ENCODE assay signal across 10 cellular contexts in the genomic region with DNA sequence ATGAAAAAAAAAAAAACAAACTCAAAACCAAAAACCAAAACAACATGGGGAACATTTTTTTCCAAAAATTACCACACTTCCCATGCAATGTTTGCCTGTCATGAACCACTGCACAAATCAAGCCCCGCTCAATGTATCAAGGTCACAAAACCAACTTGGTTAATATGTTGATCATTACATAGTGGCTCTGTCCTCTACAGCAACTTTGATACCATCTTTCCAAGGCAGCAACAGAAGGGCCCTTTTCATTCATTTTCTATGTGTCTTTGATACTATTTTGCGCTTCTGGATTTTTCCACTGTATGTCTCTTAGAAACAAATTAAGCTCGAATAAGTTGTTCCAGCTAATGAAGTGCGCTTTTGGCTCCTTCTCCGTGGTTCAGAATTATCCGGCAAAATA. TPM values are rescaled to one million over a fixed set of nuclear protein-coding genes. Genes with fewer than 3 reads are reported as not detected.
DNase-seq lines count a peak whose midpoint lies in the region; ATAC-seq and TF ChIP-seq lines count a peak whose summit lies in the region.
"Had no signal": no experiment of that assay in that cellular context is flagged by ENCODE, and none has a peak within 500 bp of the region (broad histone marks: within the 10 kb centered on the region; RNA-seq: fewer than 3 reads in every experiment).

No MANE protein-coding gene starts in this region.

- no peak for ATAC-seq in Right ventricle myocardium superior (ENCODE audit: poor library complexity)

- peak overlapping the region; percentile 74 to 76 for H3K9ac ChIP-seq in mucosa of rectum (ENCODE audit: low read depth in 1 of 2, low read length in 2 of 2)

- H3K4me3 ChIP-seq in left ventricle myocardium inferior (peak overlapping the region; percentile 84), breast epithelium (peak overlapping the region; percentile 81 to 97 (median 84)), mucosa of rectum (ENCODE audit: low read length in 2 of 2) (peak overlapping the region in 1 of 2 donors; percentile 6), vagina (peak overlapping the region; percentile 85 to 95)

- no peaks in the 10 kb centered on the region for H3K36me3 ChIP-seq in left ventricle myocardium inferior
- H3K36me3 ChIP-seq in breast epithelium = no peaks in the 10 kb centered on the region
- no peaks in the 10 kb centered on the region for H3K36me3 ChIP-seq in mucosa of rectum (ENCODE audit: control insufficient read depth in 2 of 2, insufficient read depth in 2 of 2, low read length in 2 of 2)
- H3K36me3 ChIP-seq in vagina = no peaks in the 10 kb centered on the region

- TF ChIP-seq CTCF in left ventricle myocardium inferior (IDR thresholded peaks at IDR 0.05; ENCODE audit: borderline replicate concordance) (no peak), breast epithelium (IDR thresholded peaks at IDR 0.05) (no peak), vagina (IDR thresholded peaks at IDR 0.05) (no peak)

- H3K27me3 ChIP-seq in left ventricle myocardium inferior (ENCODE audit: low read depth) (no peaks in the 10 kb centered on the region), breast epithelium (no peaks in the 10 kb centered on the region), mucosa of rectum (ENCODE audit: control insufficient read depth in 2 of 2, insufficient read depth in 2 of 2, low read length in 2 of 2) (no peaks in the 10 kb centered on the region), vagina (no peaks in the 10 kb centered on the region)

- intact Hi-C loops in left ventricle myocardium inferior (cut with micrococcal nuclease) (no loop called here), Right ventricle myocardium superior (cut with DNase I) (no loop called here), breast epithelium (cut with DNase I; ENCODE audit: low total_unique reads) (no loop called here), vagina (cut with DNase I) (loop anchor here (5.0 kb wide), 1 partner anchor 69 kb away; no protein-coding TSS in a partner anchor)

- DNase-seq in left ventricle myocardium inferior (no peak), Right ventricle myocardium superior (no peak), breast epithelium (ENCODE audit: low spot score in 2 of 2) (no peak), vagina (ENCODE audit: extremely low spot score in 2 of 2) (peak in 1 of 2 donors; percentile 8), GM19240 (ENCODE audit: insufficient read length, low spot score) (no peak), NCI-H187 (lab: John Stamatoyannopoulos, UW) (no peak), NCI-H1105 treated with DMSO at 0.1 percent for 48 hours (lab: John Stamatoyannopoulos, UW) (no peak)
- DNase-seq: DMS79 treated with DMSO at 0.1 percent for 48 hours had no signal

- H3K9me3 ChIP-seq in left ventricle myocardium inferior (replicated peaks) = no peaks in the 10 kb centered on the region
- H3K9me3 ChIP-seq in breast epithelium = no peaks in the 10 kb centered on the region
- H3K9me3 ChIP-seq in mucosa of rectum (ENCODE audit: control insufficient read depth in 2 of 2, low read length in 2 of 2) = no peaks in the 10 kb centered on the region
- H3K9me3 ChIP-seq in vagina = no peaks in the 10 kb centered on the region

- TF ChIP-seq POLR2A in breast epithelium (IDR thresholded peaks at IDR 0.05) (no peak), vagina (IDR thresholded peaks at IDR 0.05) (no peak)

- H3K4me1 ChIP-seq in left ventricle myocardium inferior = peaks cover 67% of the 10 kb centered on the region
- no peaks in the 10 kb centered on the region for H3K4me1 ChIP-seq in breast epithelium
- peaks cover 14 to 16% of the 10 kb centered on the region in 2 donors for H3K4me1 ChIP-seq in mucosa of rectum (ENCODE audit: control insufficient read depth in 2 of 2, insufficient read depth in 2 of 2, low read length in 2 of 2)
- peaks cover 38% of the 10 kb centered on the region for H3K4me1 ChIP-seq in vagina

- peak overlapping the region; percentile 93 for H3K27ac ChIP-seq in left ventricle myocardium inferior (replicated peaks)
- peak overlapping the region; percentile 77 to 95 for H3K27ac ChIP-seq in breast epithelium
- H3K27ac ChIP-seq in mucosa of rectum (ENCODE audit: low read depth in 2 of 2, low read length in 2 of 2) = peak overlapping the region; percentile 77 to 78
- peak overlapping the region; percentile 88 for H3K27ac ChIP-seq in vagina

RNA-seq across cellular contexts. Expression of a gene that starts 1.5 kb away (rescaled TPM):
- 34.6 TPM for total RNA-seq in left ventricle myocardium inferior
- total RNA-seq in Right ventricle myocardium superior = 31.7 TPM
- 10 to 100 TPM; 34.4 to 35.7 (median 34.6) TPM for total RNA-seq in breast epithelium
- 26.8 TPM for total RNA-seq in vagina

RNA-seq across cellular contexts. Expression of a gene that starts 24.6 kb away (rescaled TPM):
- 19.9 TPM for total RNA-seq in left ventricle myocardium inferior
- 18.6 TPM for total RNA-seq in Right ventricle myocardium superior
- 10 to 100 TPM; 20.8 to 43.2 (median 39.0) TPM for total RNA-seq in breast epithelium
- 82.3 TPM for total RNA-seq in vagina

RNA-seq across cellular contexts. Expression of a gene that starts 50.6 kb away (rescaled TPM):
- total RNA-seq in left ventricle myocardium inferior = 4.2 TPM
- total RNA-seq in Right ventricle myocardium superior = 5.6 TPM
- 1 to 10 TPM in 2 of 3 donors, under 1 TPM in 1; 0.32 to 7.5 (median 1.3) TPM for total RNA-seq in breast epithelium
- 5.6 TPM for total RNA-seq in vagina
- total RNA-seq: bronchial epithelial cell had no signal
